Comparison of ENCODE assay signal across 35 cellular contexts in genomic region chr16:54780266-54780665, GRCh38.
"Had no signal": no experiment of that assay in that cellular context is flagged by ENCODE, and none has a peak within 500 bp of the region (broad histone marks: within the 10 kb centered on the region; RNA-seq: fewer than 3 reads in every experiment).

No MANE protein-coding gene starts in this region.

- H3K27ac ChIP-seq: brain microvascular endothelial cell, cardiac muscle cell, Peyer's patch, VCaP had no signal

- H3K27me3 ChIP-seq: brain microvascular endothelial cell, cardiac muscle cell, Peyer's patch had no signal

- DNase-seq: activated B cell treated with CpG ODN at 0.5 μM for 24 hours; activated CD4-positive, alpha-beta memory T cell treated with anti-CD3 and anti-CD28 coated beads for 36 hours; activated CD4-positive, alpha-beta T cell treated with anti-CD3 and anti-CD28 coated beads for 4 hours; activated CD4-positive, alpha-beta T cell treated with anti-CD3 and anti-CD28 coated beads, Interleukin-2, amount 50 U/mL, for 1 hour; activated CD4-positive, CD25-positive, alpha-beta regulatory T cell treated with anti-CD3 and anti-CD28 coated beads, Interleukin-2, amount 50 U/mL, for 72 hours; activated CD8-positive, alpha-beta memory T cell treated with anti-CD3 and anti-CD28 coated beads, Interleukin-2, amount 50 U/mL, for 4 hours; activated effector memory CD4-positive, alpha-beta T cell treated with Interleukin-2 at 50 U/mL for 16 hours; activated naive CD4-positive, alpha-beta T cell; activated naive CD4-positive, alpha-beta T cell treated with anti-CD3 and anti-CD28 coated beads, Interleukin-2, amount 50 U/mL, for 16 hours; activated naive CD8-positive, alpha-beta T cell treated with anti-CD3 and anti-CD28 coated beads for 36 hours; activated T-cell treated with anti-CD3 and anti-CD28 coated beads for 4 hours; activated T-cell treated with anti-CD3 and anti-CD28 coated beads, Interleukin-2, amount 50 U/mL, for 48 hours; amniotic stem cell; aorta; brain microvascular endothelial cell; Karpas-422; KBM-7; MM.1S; MV-4-11; NCI-H1092; NCI-H1436 treated with DMSO at 0.1 percent for 48 hours; NCI-H1694 treated with DMSO at 0.1 percent for 48 hours; NCI-H2029; NCI-H2107; NCI-H345; NCI-H524 treated with DMSO at 0.1 percent for 48 hours; Peyer's patch; RPMI8226; SHP77 treated with DMSO at 0.1 percent for 48 hours; SW 1271; T-helper 1 cell; T-helper 2 cell; T-helper 9 cell had no signal

- H3K4me1 ChIP-seq: Peyer's patch had no signal
